Comparison of ENCODE assay signal across 1 cellular context in genomic region chr19:1848399-1849131, GRCh38.
TF ChIP-seq lines count a peak whose summit lies in the region.

REXO1 (minus strand) TSS chr19:1848483; CDS start chr19:1848358, 125 bp downstream.

TF ChIP-seq in K562, 482 proteins besides CTCF, POLR2A, EP300 and RAD21 (continued from another document and continues in another):
- no peak for TF ChIP-seq E4F1 (CRISPR knock-in tag; IDR thresholded peaks at IDR 0.05; ENCODE audit: borderline replicate concordance)
- peak in 1 of 2 experiments; percentile 60; a peak in 1 of 4 replicates for TF ChIP-seq TEAD1 (CRISPR knock-in tag; IDR thresholded peaks at IDR 0.05)
- TF ChIP-seq SIRT6 (IDR thresholded peaks at IDR 0.05; ENCODE audit: low read depth, low read length): no peak
- TF ChIP-seq TRIM25 (IDR thresholded peaks at IDR 0.05; ENCODE audit: borderline replicate concordance): no peak
- no peak for TF ChIP-seq CGGBP1 (CRISPR knock-in tag; IDR thresholded peaks at IDR 0.05)
- TF ChIP-seq SMAD3 (CRISPR knock-in tag; conservative IDR thresholded peaks at IDR 0.05): peak; percentile 87
- peak; percentile 29 for TF ChIP-seq NEUROD1 (IDR thresholded peaks at IDR 0.05; ENCODE audit: borderline replicate concordance, low read depth, low read length, partially characterized antibody)
- no peak for TF ChIP-seq ZC3H11A (IDR thresholded peaks at IDR 0.05; ENCODE audit: low read depth, low read length)
- TF ChIP-seq NR2F6 (CRISPR knock-in tag; IDR thresholded peaks at IDR 0.05): no peak
- peak; percentile 36 for TF ChIP-seq E2F8 (IDR thresholded peaks at IDR 0.05; ENCODE audit: low read depth, partially characterized antibody)
- TF ChIP-seq TCF15 (CRISPR knock-in tag; IDR thresholded peaks at IDR 0.05): no peak
- TF ChIP-seq ZNF507 (tag; conservative IDR thresholded peaks at IDR 0.05): no peak
- peak; percentile 80; the same call in 1 of the 2 replicates for TF ChIP-seq ZNF76 (CRISPR knock-in tag; IDR thresholded peaks at IDR 0.05; ENCODE audit: borderline replicate concordance)
- TF ChIP-seq NCOR1 (IDR thresholded peaks at IDR 0.05): no peak
- TF ChIP-seq CHD1 (IDR thresholded peaks at IDR 0.05; ENCODE audit: low read length): no peak
- no peak for TF ChIP-seq ZNF41 (CRISPR knock-in tag; conservative IDR thresholded peaks at IDR 0.05)
- no peak for TF ChIP-seq ZNF253 (CRISPR knock-in tag; conservative IDR thresholded peaks at IDR 0.05)
- 0 out of 4 replicates have a peak, but pooled peaks of 1 of the 2 experiments have one; percentile 11 for TF ChIP-seq RCOR1 (IDR thresholded peaks at IDR 0.05; ENCODE audit: borderline replicate concordance in 1 of 2, low read depth in 2 of 2, low read length in 2 of 2)
- TF ChIP-seq XRCC4 (IDR thresholded peaks at IDR 0.05; ENCODE audit: extremely low read depth, insufficient read depth, insufficient read length): no peak
- TF ChIP-seq RBM22 (IDR thresholded peaks at IDR 0.05; ENCODE audit: low read depth, low read length, poor library complexity, severe bottlenecking): no peak
- TF ChIP-seq NFIC (IDR thresholded peaks at IDR 0.05): 0 out of 2 replicates have a peak, but pooled peaks have one; percentile 8
- TF ChIP-seq NFE2L1 (tag; IDR thresholded peaks at IDR 0.05; ENCODE audit: borderline replicate concordance, low read depth): no peak
- no peak; the same call in 1 of the 2 replicates for TF ChIP-seq TEAD4 (IDR thresholded peaks at IDR 0.05; ENCODE audit: low read length)
- TF ChIP-seq TEAD4 (CRISPR knock-in tag; IDR thresholded peaks at IDR 0.05; ENCODE audit: borderline replicate concordance): no peak
- peak; percentile 33 for TF ChIP-seq SMC3 (conservative IDR thresholded peaks at IDR 0.05; ENCODE audit: insufficient read depth, low read depth, low read length)
- TF ChIP-seq PCBP2 (IDR thresholded peaks at IDR 0.05; ENCODE audit: low read depth, low read length, poor library complexity, severe bottlenecking): no peak
- no peak; the same call in 1 of the 2 replicates for TF ChIP-seq ZNF175 (CRISPR knock-in tag; IDR thresholded peaks at IDR 0.05; ENCODE audit: low read depth)
- no peak for TF ChIP-seq ZNF133 (CRISPR knock-in tag; IDR thresholded peaks at IDR 0.05)
- no peak for TF ChIP-seq ZNF398 (CRISPR knock-in tag; IDR thresholded peaks at IDR 0.05)
- TF ChIP-seq ESRRA (IDR thresholded peaks at IDR 0.05; ENCODE audit: borderline replicate concordance, low read depth): peak; percentile 85
- peak; percentile 16; the same call in 1 of the 2 replicates for TF ChIP-seq LCOR (CRISPR knock-in tag; IDR thresholded peaks at IDR 0.05)
- TF ChIP-seq GTF2A2 (tag; IDR thresholded peaks at IDR 0.05): peak; percentile 61; the same call in 1 of the 2 replicates
- TF ChIP-seq KLF1 (tag; IDR thresholded peaks at IDR 0.05): peak; percentile 44; the same call in 1 of the 2 replicates
- no peak for TF ChIP-seq HNRNPUL1 (IDR thresholded peaks at IDR 0.05; ENCODE audit: low read length)
- no peak for TF ChIP-seq BRF2 (IDR thresholded peaks at IDR 0.05; ENCODE audit: borderline replicate concordance, insufficient read depth, insufficient read length)
- TF ChIP-seq CREB1 (IDR thresholded peaks at IDR 0.05): no peak; the same call in 1 of the 2 replicates
- peak; percentile 11; the same call in 1 of the 2 replicates for TF ChIP-seq CREB1 (CRISPR knock-in tag; IDR thresholded peaks at IDR 0.05)
- TF ChIP-seq ZNF57 (CRISPR knock-in tag; IDR thresholded peaks at IDR 0.05): no peak
- TF ChIP-seq YBX1 (IDR thresholded peaks at IDR 0.05): no peak
- TF ChIP-seq HES1 (IDR thresholded peaks at IDR 0.05; ENCODE audit: low read depth): no peak
- no peak for TF ChIP-seq THAP7 (CRISPR knock-in tag; IDR thresholded peaks at IDR 0.05)
- TF ChIP-seq ZNF384 (IDR thresholded peaks at IDR 0.05; ENCODE audit: low read depth, low read length): no peak
- no peak for TF ChIP-seq IRF2 (CRISPR knock-in tag; IDR thresholded peaks at IDR 0.05)
- TF ChIP-seq MTA1 (IDR thresholded peaks at IDR 0.05; ENCODE audit: borderline replicate concordance): peak; percentile 35; the same call in 1 of the 2 replicates
- no peak for TF ChIP-seq FUS (optimal IDR thresholded peaks at IDR 0.05; ENCODE audit: low read depth, low read length)
- no peak for TF ChIP-seq EWSR1 (IDR thresholded peaks at IDR 0.05; ENCODE audit: borderline replicate concordance, low read depth, partially characterized antibody)
- TF ChIP-seq ZNF449 (CRISPR knock-in tag; IDR thresholded peaks at IDR 0.05): no peak
- no peak for TF ChIP-seq SMARCE1 (IDR thresholded peaks at IDR 0.05)
- TF ChIP-seq FOS (IDR thresholded peaks at IDR 0.05; ENCODE audit: extremely low read depth, insufficient read length): no peak
- no peak for TF ChIP-seq NUFIP1 (IDR thresholded peaks at IDR 0.05; ENCODE audit: partially characterized antibody)
- TF ChIP-seq POLR2G (IDR thresholded peaks at IDR 0.05; ENCODE audit: low read depth, low read length): peak; percentile 89
- TF ChIP-seq MYC (IDR thresholded peaks at IDR 0.05; ENCODE audit: low read depth, low read length): peak; percentile 49
- TF ChIP-seq MYC (CRISPR knock-in tag; IDR thresholded peaks at IDR 0.05; ENCODE audit: borderline replicate concordance, low read depth): no peak
- TF ChIP-seq BCOR (IDR thresholded peaks at IDR 0.05): peak; percentile 72; the same call in 1 of the 2 replicates
